In the genomic region with DNA sequence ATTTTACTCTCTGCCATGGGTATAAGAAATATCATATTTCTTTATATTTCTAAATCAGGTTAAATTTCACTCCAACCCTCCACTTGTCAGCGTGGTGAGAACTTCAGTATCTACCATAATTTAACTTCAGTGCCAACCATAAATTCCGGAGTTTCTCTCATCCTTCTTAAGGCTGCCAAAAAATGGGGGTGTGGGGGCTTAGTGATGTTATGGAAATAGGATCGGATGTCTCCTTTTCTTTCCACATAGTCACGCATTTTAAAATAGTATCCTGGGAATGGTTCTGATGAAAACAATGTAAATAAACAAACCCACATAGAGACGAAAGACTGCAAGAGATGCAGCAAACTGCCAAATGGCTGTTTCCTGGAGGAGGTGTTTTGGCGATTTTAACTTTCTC, we compare ENCODE assay signal across 24 cellular contexts. TPM values are rescaled to one million over a fixed set of nuclear protein-coding genes. Genes with fewer than 3 reads are reported as not detected.
"Had no signal": no experiment of that assay in that cellular context is flagged by ENCODE, and none has a peak within 500 bp of the region (broad histone marks: within the 10 kb centered on the region; RNA-seq: fewer than 3 reads in every experiment).

No MANE protein-coding gene starts in this region.

- H3K4me3 Mint-ChIP-seq: activated naive CD8-positive, alpha-beta T cell treated with anti-CD3 and anti-CD28 coated beads for 36 hours; endodermal cell; memory B cell; natural killer cell; stimulated activated naive B cell treated with anti-CD40 and anti-IgM and Interleukin-4, amounts not matched to agents 10 μg/mL and 1 μg/mL and 100 μg/mL, for 72 hours had no signal

- H3K27me3 ChIP-seq: left lung, vagina had no signal

- H3K9me3 ChIP-seq: mucosa of descending colon, tibial artery, vagina had no signal

- H3K4me3 ChIP-seq: dorsolateral prefrontal cortex, left lung, mucosa of descending colon, tibial artery, vagina had no signal

- H3K36me3 Mint-ChIP-seq: activated naive CD8-positive, alpha-beta T cell treated with anti-CD3 and anti-CD28 coated beads for 36 hours; natural killer cell; stimulated activated naive B cell treated with anti-CD40 and anti-IgM and Interleukin-4, amounts not matched to agents 10 μg/mL and 1 μg/mL and 100 μg/mL, for 72 hours had no signal

- H3K4me1 ChIP-seq: left lung, tibial artery had no signal

- H3K27ac ChIP-seq: dorsolateral prefrontal cortex, tibial artery, vagina had no signal

- DNase-seq: activated CD4-positive, alpha-beta T cell treated with anti-CD3 and anti-CD28 coated beads, Interleukin-2, amount 50 U/mL, for 1 hour; activated CD8-positive, alpha-beta memory T cell treated with anti-CD3 and anti-CD28 coated beads for 24 hours; activated gamma-delta T cell treated with Interleukin-2 at 50 U/mL for 16 hours; activated naive CD8-positive, alpha-beta T cell treated with anti-CD3 and anti-CD28 coated beads for 36 hours; anterior cingulate cortex; dorsolateral prefrontal cortex; endodermal cell; left lung; natural killer cell; posterior cingulate gyrus; retina; stimulated activated CD4-positive, alpha-beta T cell treated with anti-CD3 and anti-CD28 coated beads, Interleukin-4, amount 100 ng/mL, for 1 hour; stimulated activated naive B cell treated with anti-CD40 and anti-IgM and Interleukin-4, amounts not matched to agents 10 μg/mL and 1 μg/mL and 100 μg/mL, for 72 hours; T1000; tibial artery had no signal

- H3K36me3 ChIP-seq: left lung, tibial artery, vagina had no signal

- H3K4me1 Mint-ChIP-seq: endodermal cell, memory B cell, natural killer cell had no signal

- ATAC-seq: activated CD4-positive, CD25-positive, alpha-beta regulatory T cell treated with anti-CD3 and anti-CD28 coated beads, Interleukin-2, amount 50 U/mL, for 24 hours; left lung; natural killer cell; stimulated activated naive B cell treated with anti-CD40 and anti-IgM and Interleukin-4, amounts not matched to agents 10 μg/mL and 1 μg/mL and 100 μg/mL, for 72 hours had no signal

- H3K27ac Mint-ChIP-seq: activated naive CD8-positive, alpha-beta T cell treated with anti-CD3 and anti-CD28 coated beads for 36 hours; endodermal cell; memory B cell; natural killer cell; stimulated activated naive B cell treated with anti-CD40 and anti-IgM and Interleukin-4, amounts not matched to agents 10 μg/mL and 1 μg/mL and 100 μg/mL, for 72 hours had no signal

RNA-seq across cellular contexts. Expression of a gene that starts 12.9 kb away (rescaled TPM):
- total RNA-seq: activated naive CD8-positive, alpha-beta T cell treated with anti-CD3 and anti-CD28 coated beads for 36 hours; cerebellum; endodermal cell; epithelial cell of proximal tubule; natural killer cell; skeletal muscle tissue; subcutaneous adipose tissue had no signal
- polyA plus RNA-seq: keratinocyte had no signal
